In the genomic region with DNA sequence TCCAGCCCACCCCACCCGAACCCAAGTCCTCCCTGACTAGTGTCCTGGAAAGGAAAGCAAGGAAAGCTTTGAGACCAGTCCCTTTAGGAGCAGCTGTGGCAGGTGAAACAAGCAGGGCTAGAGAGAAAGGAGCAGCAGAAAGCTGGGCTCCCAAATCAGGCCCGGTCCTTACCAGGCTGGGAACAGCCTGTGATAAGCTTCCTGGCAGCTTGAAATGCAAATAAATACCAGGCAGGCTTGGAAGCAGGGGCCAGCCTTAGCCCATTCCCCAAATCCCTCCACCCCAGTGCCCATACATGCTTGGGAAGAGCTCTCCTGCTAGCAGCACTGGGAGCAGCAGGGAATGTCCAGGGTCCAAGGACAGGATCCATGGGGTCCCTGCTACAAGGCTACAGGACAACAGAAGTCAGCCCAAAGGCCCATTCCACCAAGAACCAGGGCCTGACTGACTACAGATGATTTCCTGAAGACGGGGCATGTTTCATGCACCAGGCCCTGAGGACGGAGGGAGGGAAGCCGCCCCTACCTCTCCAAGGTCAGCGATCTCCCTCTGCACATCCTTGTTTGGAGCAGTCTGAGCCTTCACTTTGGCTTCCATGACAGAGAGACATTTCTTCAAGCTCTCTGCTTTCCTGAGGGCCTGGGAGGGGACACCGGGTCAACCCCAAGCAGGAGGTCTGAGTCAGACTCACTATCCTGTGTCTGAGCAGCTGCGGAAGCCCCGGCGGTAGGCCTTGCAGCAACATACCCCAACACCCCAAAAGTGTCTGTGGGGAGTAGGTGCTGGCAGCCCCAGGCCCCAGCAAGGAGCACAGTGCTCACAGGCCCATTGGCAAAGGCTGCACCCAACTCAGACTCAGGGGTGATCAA, we compare ENCODE assay signal across 18 cellular contexts. TPM values are rescaled to one million over a fixed set of nuclear protein-coding genes. Genes with fewer than 3 reads are reported as not detected.
DNase-seq lines count a peak whose midpoint lies in the region; ATAC-seq, FAIRE-seq and TF ChIP-seq lines count a peak whose summit lies in the region.
"Had no signal": no experiment of that assay in that cellular context is flagged by ENCODE, and none has a peak within 500 bp of the region (broad histone marks: within the 10 kb centered on the region; RNA-seq: fewer than 3 reads in every experiment).

No MANE protein-coding gene starts in this region.

- in situ Hi-C loops in K562 (cut with MboI), result no loop called here

- no peak for FAIRE-seq in K562 (lab: Jason Lieb, UNC)
- FAIRE-seq: H1, RCC 7860 had no signal

- no peak for TF ChIP-seq CTCF in K562 (IDR thresholded peaks at IDR 0.05 in 2 of 3, conservative IDR thresholded peaks at IDR 0.05 in 1 of 3; ENCODE audit: insufficient read depth in 2 of 3, low read depth in 1 of 3, low read length in 3 of 3)
- no peak for TF ChIP-seq CTCF in osteoblast (IDR thresholded peaks at IDR 0.05; ENCODE audit: extremely low read depth, low read depth, low read length)

- H4K20me1 ChIP-seq in K562 (replicated peaks; ENCODE audit: control insufficient read depth, insufficient read depth, low read length), result peaks cover 33% of the 10 kb centered on the region
- H4K20me1 ChIP-seq in osteoblast (ENCODE audit: insufficient read depth, low read length), result peaks cover 15% of the 10 kb centered on the region

- intact Hi-C loops in K562 (cut with micrococcal nuclease), result no loop called here

- BruUV-seq in K562 (replicated peaks; lab: Mats Ljungman, UMichigan), result no TSS peak

- H3K4me2 ChIP-seq in K562 (ENCODE audit: insufficient read depth, low read length), result no peak overlapping the region
- H3K4me2 ChIP-seq in osteoblast (ENCODE audit: insufficient read depth, low read length), result no peak overlapping the region

- H3K4me3 ChIP-seq in HUES64 (ENCODE audit: low read length) (no peak overlapping the region), K562 (no peak overlapping the region), osteoblast (ENCODE audit: insufficient read depth, low read length) (no peak overlapping the region)
- H3K4me3 ChIP-seq: lower lobe of right lung, skin epidermis, vagina had no signal

- H3K9ac ChIP-seq in HUES64 (ENCODE audit: low read depth, low read length) (no peak overlapping the region), K562 (ENCODE audit: insufficient read depth in 1 of 2, low read depth in 2 of 2, low read length in 2 of 2) (peak overlapping the region in 1 of 2 experiments; percentile 48; a peak in 1 of 4 replicates)

- TF ChIP-seq EP300 in K562 (IDR thresholded peaks at IDR 0.05; ENCODE audit: low read length), result no peak

- H3K4me1 Mint-ChIP-seq in activated T-cell treated with anti-CD3 and anti-CD28 coated beads, Interleukin-2, amount 50 U/mL, for 24 hours (ENCODE audit: low read depth), result peaks cover 11% of the 10 kb centered on the region

- H3K79me2 ChIP-seq in K562 (ENCODE audit: control insufficient read depth, insufficient read depth, low read length) (peaks cover 23% of the 10 kb centered on the region), osteoblast (ENCODE audit: insufficient read depth, low read length) (peaks cover 19% of the 10 kb centered on the region)

- TF ChIP-seq RAD21 in K562 (CRISPR knock-in tag; conservative IDR thresholded peaks at IDR 0.05 in 1 of 2, IDR thresholded peaks at IDR 0.05 in 1 of 2), result no peak

- H2AFZ ChIP-seq in K562 (ENCODE audit: low read depth, low read length) (no peak overlapping the region), osteoblast (ENCODE audit: low read length) (no peak overlapping the region)

- POLR2A ChIA-PET in K562 (lab: Yijun Ruan, JAX), result interaction anchor here (0.6 to 4.9 kb wide), 8 partner anchors 8 to 399 kb away, joined by 3 to 57 read pairs (median 5); a partner anchor contains a TSS

- 96% methylated on average over 10 of the region's 10 CpGs for WGBS in HUES64
- 85% methylated on average over 10 of the region's 10 CpGs for WGBS in K562 (ENCODE audit: insufficient coverage, low coverage, missing lambda C conversion rate)

- H3K27me3 ChIP-seq in HUES64 (ENCODE audit: insufficient read depth, low read length) (no peaks in the 10 kb centered on the region), K562 (ENCODE audit: control insufficient read depth in 2 of 2, insufficient read depth in 2 of 2, low read length in 2 of 2) (no peaks in the 10 kb centered on the region), osteoblast (ENCODE audit: insufficient read depth, low read length) (no peaks in the 10 kb centered on the region)
- H3K27me3 ChIP-seq: foreskin keratinocyte, neutrophil, vagina had no signal

- H3K27me3 Mint-ChIP-seq in activated T-cell treated with anti-CD3 and anti-CD28 coated beads, Interleukin-2, amount 50 U/mL, for 24 hours, result no peaks in the 10 kb centered on the region

- no peak overlapping the region for H3K4me3 Mint-ChIP-seq in activated T-cell treated with anti-CD3 and anti-CD28 coated beads, Interleukin-2, amount 50 U/mL, for 24 hours

- H3K27ac ChIP-seq in HUES64 (ENCODE audit: low read depth, low read length) (peak overlapping the region; percentile 56; the same call in 1 of the 2 replicates), K562 (ENCODE audit: extremely low read depth, low read depth, low read length) (no peak overlapping the region), osteoblast (ENCODE audit: low read depth, low read length) (no peak overlapping the region)
- H3K27ac ChIP-seq: foreskin keratinocyte, lower lobe of right lung, neutrophil, skin epidermis, vagina had no signal

- H3K36me3 ChIP-seq in HUES64 (ENCODE audit: insufficient read depth, low read length) (peaks cover 79% of the 10 kb centered on the region), K562 (ENCODE audit: control insufficient read depth, insufficient read depth, low read length) (peaks cover 82% of the 10 kb centered on the region), osteoblast (ENCODE audit: insufficient read depth, low read length) (peaks cover 66% of the 10 kb centered on the region)

- H3K36me3 Mint-ChIP-seq in activated T-cell treated with anti-CD3 and anti-CD28 coated beads, Interleukin-2, amount 50 U/mL, for 24 hours (ENCODE audit: low read depth), result peaks cover 89% of the 10 kb centered on the region

- 0 out of 2 replicates have a peak, but pooled peaks have one; percentile 3 for TF ChIP-seq POLR2A in K562 (conservative IDR thresholded peaks at IDR 0.05)

- CTCF ChIA-PET in K562 (lab: Yijun Ruan, JAX; ENCODE audit: low intra/inter-chr PET ratio), result interaction anchor here (0.6 kb wide), 1 partner anchor 742 kb away, joined by 3 read pairs; no protein-coding TSS in a partner anchor

- no peak for ATAC-seq in K562
- no peak for ATAC-seq in stimulated activated naive CD8-positive, alpha-beta T cell treated with anti-CD3 and anti-CD28 coated beads, Interleukin-15, Interleukin-2, amounts not matched to agents 100 U/mL and 50 U/mL, for 24 hours
- ATAC-seq: foreskin keratinocyte, lower lobe of right lung had no signal

- peak overlapping the region; percentile 64 for H3K27ac Mint-ChIP-seq in activated T-cell treated with anti-CD3 and anti-CD28 coated beads, Interleukin-2, amount 50 U/mL, for 24 hours
- H3K27ac Mint-ChIP-seq: activated T-helper 2 cell treated with anti-CD3 and anti-CD28 coated beads, Interferon-gamma antibody, Interleukin-2, Interleukin-4, amounts not matched to agents 10 μg/mL and 5 μg/mL and 100 μg/mL, durations not matched to agents 14 hours and 24 hours and 36 hours had no signal

- H3K9me3 Mint-ChIP-seq in activated T-cell treated with anti-CD3 and anti-CD28 coated beads, Interleukin-2, amount 50 U/mL, for 24 hours, result no peaks in the 10 kb centered on the region
- H3K9me3 Mint-ChIP-seq: activated T-helper 2 cell treated with anti-CD3 and anti-CD28 coated beads, Interferon-gamma antibody, Interleukin-2, Interleukin-4, amounts not matched to agents 10 μg/mL and 5 μg/mL and 100 μg/mL, durations not matched to agents 14 hours and 24 hours and 36 hours had no signal

- no peaks in the 10 kb centered on the region for H3K9me3 ChIP-seq in HUES64 (ENCODE audit: insufficient read depth, low read depth, low read length)
- H3K9me3 ChIP-seq in K562 (replicated peaks; ENCODE audit: control insufficient read depth, insufficient read depth, low read depth, low read length), result no peaks in the 10 kb centered on the region
- H3K9me3 ChIP-seq in osteoblast (ENCODE audit: low read depth, low read length), result no peaks in the 10 kb centered on the region
- H3K9me3 ChIP-seq: lower lobe of right lung, neutrophil, vagina had no signal

- no peaks in the 10 kb centered on the region for H3K4me1 ChIP-seq in HUES64 (ENCODE audit: insufficient read depth, low read length)
- peaks cover 4 to 20% of the 10 kb centered on the region in 2 experiments; a peak in 4 of 5 replicates for H3K4me1 ChIP-seq in K562 (replicated peaks in 1 of 2; ENCODE audit: control insufficient read depth in 2 of 2, insufficient read depth in 2 of 2, low read length in 2 of 2)
- peaks cover 5% of the 10 kb centered on the region for H3K4me1 ChIP-seq in osteoblast (ENCODE audit: insufficient read depth, low read length)
- H3K4me1 ChIP-seq: foreskin keratinocyte had no signal

- H3K9me1 ChIP-seq in K562 (ENCODE audit: control insufficient read depth, insufficient read depth, low read length), result peaks cover 2% of the 10 kb centered on the region

- no peak for DNase-seq in activated T-cell treated with anti-CD3 and anti-CD28 coated beads, Interleukin-2, amount 50 U/mL, for 24 hours
- DNase-seq in activated T-cell treated with anti-CD3 and anti-CD28 coated beads for 4 hours (no peak), K562 (ENCODE audit: extremely low read depth in 1 of 4, low spot score in 3 of 4) (peak in 1 of 4 experiments; percentile 6), osteoblast (ENCODE audit: insufficient read length, low spot score, missing footprints) (peak; percentile 51), NOMO-1 treated with dmso at 0.1 percent for 144 hours (lab: John Stamatoyannopoulos, UW; ENCODE audit: unreplicated experiment) (no peak), NCI-H345 (lab: John Stamatoyannopoulos, UW) (no peak)
- no peak for DNase-seq in stimulated activated naive CD8-positive, alpha-beta T cell treated with anti-CD3 and anti-CD28 coated beads, Interleukin-15, Interleukin-2, amounts not matched to agents 100 U/mL and 50 U/mL, for 24 hours
- DNase-seq: foreskin keratinocyte, KG1, lower lobe of right lung, NCI-H2029 treated with DMSO at 0.1 percent for 48 hours had no signal

RNA-seq across cellular contexts. Expression of a gene that starts 2.6 kb away (rescaled TPM):
- 15.3 TPM for polyA plus RNA-seq in HUES64 (2013, experiment 1 of 2)
- polyA plus RNA-seq in HUES64 (2013, experiment 2 of 2), result 15.3 TPM
- 28.6 and 30.6 TPM in 2 replicates for total RNA-seq in K562 (2011; cell fraction: chromatin; rRNA removed; ENCODE audit: low replicate concordance)
- total RNA-seq in K562 (2011; cell fraction: nucleolus; rRNA removed), result 22.5 and 25.3 TPM in 2 replicates
- total RNA-seq in K562 (2011; cell fraction: nucleoplasm; rRNA removed), result 28.2 and 46.0 TPM in 2 replicates
- total RNA-seq in K562 (2014; rRNA removed) (25.2 and 28.4 TPM in 2 replicates), K562 (2014; rRNA removed; fragmentation: Illumina TruSeq; extraction: Trizol) (17.1 and 18.5 TPM in 2 replicates), K562 (2015; rRNA removed; fragmentation: Illumina TruSeq; extraction: Trizol) (18.4 and 19.5 TPM in 2 replicates), K562 (2021) (27.6 and 29.0 TPM in 2 replicates), osteoblast (37.7 and 47.4 TPM in 2 replicates)
- polyA plus RNA-seq in K562 (2011; rRNA removed) (9.5 and 11.2 TPM in 2 replicates), K562 (2014; fragmentation: Illumina TruSeq; extraction: Trizol) (10.0 and 10.3 TPM in 2 replicates), K562 (2014; fragmentation: Nextera tagmentation; extraction: Ambion mirVana) (10 to 100 TPM in 1 of 2 experiments, 1 to 10 TPM in 1; 9.2 to 11.6 TPM), K562 (2014; rRNA removed) (15.6 and 21.8 TPM in 2 replicates)
- 13.2 and 14.7 TPM in 2 replicates for polyA plus RNA-seq in K562 (2011; cell fraction: cytosol; rRNA removed)
- 7.1 and 8.3 TPM in 2 replicates for polyA plus RNA-seq in K562 (2011; cell fraction: nucleus; rRNA removed)
- 7.8 and 8.0 TPM in 2 replicates for polyA plus RNA-seq in K562 (2012)
- polyA minus RNA-seq in K562 (2011; rRNA and poly(A)+ RNA removed), result 6.4 and 8.2 TPM in 2 replicates
- 10.4 and 13.6 TPM in 2 replicates for polyA minus RNA-seq in K562 (2011; cell fraction: cytosol; rRNA and poly(A)+ RNA removed)
- polyA minus RNA-seq in K562 (2011; cell fraction: nucleus; rRNA and poly(A)+ RNA removed), result 5.3 and 7.2 TPM in 2 replicates

RNA-seq across cellular contexts. Expression of a gene that starts 35.0 kb away (rescaled TPM):
- 83.0 TPM for polyA plus RNA-seq in HUES64 (2013, experiment 1 of 2)
- polyA plus RNA-seq in HUES64 (2013, experiment 2 of 2), result 93.4 TPM
- 449 and 606 TPM in 2 replicates for total RNA-seq in K562 (2011; cell fraction: chromatin; rRNA removed; ENCODE audit: low replicate concordance)
- total RNA-seq in K562 (2011; cell fraction: nucleolus; rRNA removed), result 336 and 371 TPM in 2 replicates
- total RNA-seq in K562 (2011; cell fraction: nucleoplasm; rRNA removed), result 264 and 340 TPM in 2 replicates
- total RNA-seq in K562 (2014; rRNA removed) (174 and 200 TPM in 2 replicates), K562 (2014; rRNA removed; fragmentation: Illumina TruSeq; extraction: Trizol) (104 and 106 TPM in 2 replicates), K562 (2015; rRNA removed; fragmentation: Illumina TruSeq; extraction: Trizol) (73.1 and 73.7 TPM in 2 replicates), K562 (2021) (190 and 207 TPM in 2 replicates), osteoblast (197 and 213 TPM in 2 replicates)
- polyA plus RNA-seq in K562 (2011; rRNA removed) (235 and 246 TPM in 2 replicates), K562 (2014; fragmentation: Illumina TruSeq; extraction: Trizol) (213 and 235 TPM in 2 replicates), K562 (2014; fragmentation: Nextera tagmentation; extraction: Ambion mirVana) (100 to 1,000 TPM in 1 of 2 experiments, 10 to 100 TPM in 1; 50.1 to 138 TPM), K562 (2014; rRNA removed) (165 and 174 TPM in 2 replicates)
- 173 and 214 TPM in 2 replicates for polyA plus RNA-seq in K562 (2011; cell fraction: cytosol; rRNA removed)
- 258 and 317 TPM in 2 replicates for polyA plus RNA-seq in K562 (2011; cell fraction: nucleus; rRNA removed)
- polyA plus RNA-seq in K562 (2012), result 179 and 372 TPM in 2 replicates
- 357 and 399 TPM in 2 replicates for polyA minus RNA-seq in K562 (2011; rRNA and poly(A)+ RNA removed)
- polyA minus RNA-seq in K562 (2011; cell fraction: cytosol; rRNA and poly(A)+ RNA removed), result 148 and 160 TPM in 2 replicates
- polyA minus RNA-seq in K562 (2011; cell fraction: nucleus; rRNA and poly(A)+ RNA removed), result 91.4 and 170 TPM in 2 replicates

RNA-seq across cellular contexts. Expression of a gene that starts 44.7 kb away (rescaled TPM):
- polyA plus RNA-seq in HUES64 (2013, experiment 1 of 2), result 32.8 TPM
- 41.5 TPM for polyA plus RNA-seq in HUES64 (2013, experiment 2 of 2)
- 18.9 and 27.1 TPM in 2 replicates for total RNA-seq in K562 (2011; cell fraction: chromatin; rRNA removed; ENCODE audit: low replicate concordance)
- 11.4 and 15.5 TPM in 2 replicates for total RNA-seq in K562 (2011; cell fraction: nucleolus; rRNA removed)
- 14.7 and 15.8 TPM in 2 replicates for total RNA-seq in K562 (2011; cell fraction: nucleoplasm; rRNA removed)
- total RNA-seq in K562 (2014; rRNA removed), result 25.8 and 27.2 TPM in 2 replicates
- total RNA-seq in K562 (2014; rRNA removed; fragmentation: Illumina TruSeq; extraction: Trizol), result 19.3 and 23.3 TPM in 2 replicates
- 18.5 and 19.6 TPM in 2 replicates for total RNA-seq in K562 (2015; rRNA removed; fragmentation: Illumina TruSeq; extraction: Trizol)
- total RNA-seq in K562 (2021), result 19.2 and 20.8 TPM in 2 replicates
- polyA plus RNA-seq in K562 (2011; rRNA removed), result 18.9 and 32.1 TPM in 2 replicates
- 21.5 and 22.1 TPM in 2 replicates for polyA plus RNA-seq in K562 (2011; cell fraction: cytosol; rRNA removed)
- polyA plus RNA-seq in K562 (2011; cell fraction: nucleus; rRNA removed), result 23.9 and 30.1 TPM in 2 replicates
- 18.9 and 26.8 TPM in 2 replicates for polyA plus RNA-seq in K562 (2012)
- 32.9 and 39.9 TPM in 2 replicates for polyA plus RNA-seq in K562 (2014; fragmentation: Illumina TruSeq; extraction: Trizol)
- 10 to 100 TPM in 1 of 2 experiments, 1 to 10 TPM in 1; 7.0 to 10.6 TPM for polyA plus RNA-seq in K562 (2014; fragmentation: Nextera tagmentation; extraction: Ambion mirVana)
- 11.1 and 23.8 TPM in 2 replicates for polyA plus RNA-seq in K562 (2014; rRNA removed)
- 8.4 and 11.6 TPM in 2 replicates for polyA minus RNA-seq in K562 (2011; rRNA and poly(A)+ RNA removed)
- polyA minus RNA-seq in K562 (2011; cell fraction: cytosol; rRNA and poly(A)+ RNA removed), result 7.3 and 12.2 TPM in 2 replicates
- 3.0 and 6.3 TPM in 2 replicates for polyA minus RNA-seq in K562 (2011; cell fraction: nucleus; rRNA and poly(A)+ RNA removed)
- total RNA-seq in osteoblast, result 30.6 and 42.7 TPM in 2 replicates
